ENCODE assay signal across 1 cellular context in the genomic region with DNA sequence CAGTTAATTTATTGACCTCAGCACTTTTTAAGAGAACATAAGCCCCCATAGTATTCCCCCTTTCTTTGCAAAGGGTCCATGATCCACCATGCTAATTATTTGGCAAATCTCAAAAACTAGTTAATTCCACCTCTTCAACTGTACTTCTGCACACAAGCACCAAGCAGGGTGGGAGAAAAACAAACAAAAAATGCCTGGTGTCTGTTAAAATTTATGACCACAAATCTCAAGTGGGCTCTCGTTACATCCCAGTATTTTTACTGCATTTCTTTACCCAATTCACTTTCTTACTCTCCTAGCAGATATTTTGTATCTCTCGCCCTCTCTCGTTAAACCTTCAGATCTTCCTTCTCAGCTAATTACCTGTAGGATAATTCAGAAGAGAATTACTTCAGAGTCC.
TF ChIP-seq lines count a peak whose summit lies in the region.

No MANE protein-coding gene starts in this region.

TF ChIP-seq in GM23338, 12 proteins besides CTCF, POLR2A, EP300 and RAD21 (continued from another document):
- TF ChIP-seq, protein P1, sequence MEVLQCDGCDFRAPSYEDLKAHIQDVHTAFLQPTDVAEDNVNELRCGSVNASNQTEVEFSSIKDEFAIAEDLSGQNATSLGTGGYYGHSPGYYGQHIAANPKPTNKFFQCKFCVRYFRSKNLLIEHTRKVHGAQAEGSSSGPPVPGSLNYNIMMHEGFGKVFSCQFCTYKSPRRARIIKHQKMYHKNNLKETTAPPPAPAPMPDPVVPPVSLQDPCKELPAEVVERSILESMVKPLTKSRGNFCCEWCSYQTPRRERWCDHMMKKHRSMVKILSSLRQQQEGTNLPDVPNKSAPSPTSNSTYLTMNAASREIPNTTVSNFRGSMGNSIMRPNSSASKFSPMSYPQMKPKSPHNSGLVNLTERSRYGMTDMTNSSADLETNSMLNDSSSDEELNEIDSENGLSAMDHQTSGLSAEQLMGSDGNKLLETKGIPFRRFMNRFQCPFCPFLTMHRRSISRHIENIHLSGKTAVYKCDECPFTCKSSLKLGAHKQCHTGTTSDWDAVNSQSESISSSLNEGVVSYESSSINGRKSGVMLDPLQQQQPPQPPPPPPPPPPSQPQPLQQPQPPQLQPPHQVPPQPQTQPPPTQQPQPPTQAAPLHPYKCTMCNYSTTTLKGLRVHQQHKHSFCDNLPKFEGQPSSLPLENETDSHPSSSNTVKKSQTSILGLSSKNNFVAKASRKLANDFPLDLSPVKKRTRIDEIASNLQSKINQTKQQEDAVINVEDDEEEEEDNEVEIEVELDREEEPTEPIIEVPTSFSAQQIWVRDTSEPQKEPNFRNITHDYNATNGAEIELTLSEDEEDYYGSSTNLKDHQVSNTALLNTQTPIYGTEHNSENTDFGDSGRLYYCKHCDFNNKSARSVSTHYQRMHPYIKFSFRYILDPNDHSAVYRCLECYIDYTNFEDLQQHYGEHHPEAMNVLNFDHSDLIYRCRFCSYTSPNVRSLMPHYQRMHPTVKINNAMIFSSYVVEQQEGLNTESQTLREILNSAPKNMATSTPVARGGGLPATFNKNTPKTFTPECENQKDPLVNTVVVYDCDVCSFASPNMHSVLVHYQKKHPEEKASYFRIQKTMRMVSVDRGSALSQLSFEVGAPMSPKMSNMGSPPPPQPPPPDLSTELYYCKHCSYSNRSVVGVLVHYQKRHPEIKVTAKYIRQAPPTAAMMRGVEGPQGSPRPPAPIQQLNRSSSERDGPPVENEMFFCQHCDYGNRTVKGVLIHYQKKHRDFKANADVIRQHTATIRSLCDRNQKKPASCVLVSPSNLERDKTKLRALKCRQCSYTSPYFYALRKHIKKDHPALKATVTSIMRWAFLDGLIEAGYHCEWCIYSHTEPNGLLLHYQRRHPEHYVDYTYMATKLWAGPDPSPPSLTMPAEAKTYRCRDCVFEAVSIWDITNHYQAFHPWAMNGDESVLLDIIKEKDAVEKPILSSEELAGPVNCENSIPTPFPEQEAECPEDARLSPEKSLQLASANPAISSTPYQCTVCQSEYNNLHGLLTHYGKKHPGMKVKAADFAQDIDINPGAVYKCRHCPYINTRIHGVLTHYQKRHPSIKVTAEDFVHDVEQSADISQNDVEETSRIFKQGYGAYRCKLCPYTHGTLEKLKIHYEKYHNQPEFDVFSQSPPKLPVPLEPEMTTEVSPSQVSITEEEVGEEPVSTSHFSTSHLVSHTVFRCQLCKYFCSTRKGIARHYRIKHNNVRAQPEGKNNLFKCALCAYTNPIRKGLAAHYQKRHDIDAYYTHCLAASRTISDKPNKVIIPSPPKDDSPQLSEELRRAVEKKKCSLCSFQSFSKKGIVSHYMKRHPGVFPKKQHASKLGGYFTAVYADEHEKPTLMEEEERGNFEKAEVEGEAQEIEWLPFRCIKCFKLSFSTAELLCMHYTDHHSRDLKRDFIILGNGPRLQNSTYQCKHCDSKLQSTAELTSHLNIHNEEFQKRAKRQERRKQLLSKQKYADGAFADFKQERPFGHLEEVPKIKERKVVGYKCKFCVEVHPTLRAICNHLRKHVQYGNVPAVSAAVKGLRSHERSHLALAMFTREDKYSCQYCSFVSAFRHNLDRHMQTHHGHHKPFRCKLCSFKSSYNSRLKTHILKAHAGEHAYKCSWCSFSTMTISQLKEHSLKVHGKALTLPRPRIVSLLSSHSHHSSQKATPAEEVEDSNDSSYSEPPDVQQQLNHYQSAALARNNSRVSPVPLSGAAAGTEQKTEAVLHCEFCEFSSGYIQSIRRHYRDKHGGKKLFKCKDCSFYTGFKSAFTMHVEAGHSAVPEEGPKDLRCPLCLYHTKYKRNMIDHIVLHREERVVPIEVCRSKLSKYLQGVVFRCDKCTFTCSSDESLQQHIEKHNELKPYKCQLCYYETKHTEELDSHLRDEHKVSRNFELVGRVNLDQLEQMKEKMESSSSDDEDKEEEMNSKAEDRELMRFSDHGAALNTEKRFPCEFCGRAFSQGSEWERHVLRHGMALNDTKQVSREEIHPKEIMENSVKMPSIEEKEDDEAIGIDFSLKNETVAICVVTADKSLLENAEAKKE (CRISPR knock-in tag; IDR thresholded peaks at IDR 0.05), result no peak
- no peak for TF ChIP-seq STAT1 (IDR thresholded peaks at IDR 0.05; ENCODE audit: unreplicated experiment)
- no peak for TF ChIP-seq POLR2AphosphoS5 (IDR thresholded peaks at IDR 0.05; ENCODE audit: low read depth)
- TF ChIP-seq, protein P2, sequence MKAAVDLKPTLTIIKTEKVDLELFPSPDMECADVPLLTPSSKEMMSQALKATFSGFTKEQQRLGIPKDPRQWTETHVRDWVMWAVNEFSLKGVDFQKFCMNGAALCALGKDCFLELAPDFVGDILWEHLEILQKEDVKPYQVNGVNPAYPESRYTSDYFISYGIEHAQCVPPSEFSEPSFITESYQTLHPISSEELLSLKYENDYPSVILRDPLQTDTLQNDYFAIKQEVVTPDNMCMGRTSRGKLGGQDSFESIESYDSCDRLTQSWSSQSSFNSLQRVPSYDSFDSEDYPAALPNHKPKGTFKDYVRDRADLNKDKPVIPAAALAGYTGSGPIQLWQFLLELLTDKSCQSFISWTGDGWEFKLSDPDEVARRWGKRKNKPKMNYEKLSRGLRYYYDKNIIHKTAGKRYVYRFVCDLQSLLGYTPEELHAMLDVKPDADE (IDR thresholded peaks at IDR 0.05), result no peak
- TF ChIP-seq REST (IDR thresholded peaks at IDR 0.05; ENCODE audit: unreplicated experiment), result no peak
